Comparison of ENCODE assay signal across 14 cellular contexts in genomic region chr1:99589186-99589636, GRCh38. TPM values are rescaled to one million over a fixed set of nuclear protein-coding genes. Genes with fewer than 3 reads are reported as not detected.
A peak's percentile ranks its signal among the peaks of the same experiment; 100 is the strongest.
DNase-seq lines count a peak whose midpoint lies in the region; ATAC-seq and TF ChIP-seq lines count a peak whose summit lies in the region.
"Had no signal": no experiment of that assay in that cellular context is flagged by ENCODE, and none has a peak within 500 bp of the region (broad histone marks: within the 10 kb centered on the region; RNA-seq: fewer than 3 reads in every experiment).

No MANE protein-coding gene starts in this region.

- H2BK20ac ChIP-seq in IMR-90 (ENCODE audit: low read depth, low read length): peak overlapping the region; percentile 72

- no peak for ATAC-seq in IMR-90 (ENCODE audit: low read depth)
- ATAC-seq in WTC11: peak; percentile 36
- peak; percentile 98 for ATAC-seq in left colon
- ATAC-seq in sciatic nerve: peak; percentile 48

- peak overlapping the region; percentile 77 for H2BK120ac ChIP-seq in IMR-90 (ENCODE audit: low read depth, low read length)

- no peaks in the 10 kb centered on the region for H3K9me3 Mint-ChIP-seq in WTC11
- no peaks in the 10 kb centered on the region for H3K9me3 Mint-ChIP-seq in activated CD4-positive, alpha-beta T cell treated with anti-CD3 and anti-CD28 coated beads, Interleukin-2, amount 10 ng/mL, durations not matched to agents 24 days and 14 days

- DNase-seq in IMR-90 (no peak), WTC11 (ENCODE audit: low spot score) (no peak), left colon (peak; percentile 12 to 36), sciatic nerve (ENCODE audit: low spot score) (no peak), COLO668 (lab: John Stamatoyannopoulos, UW; ENCODE audit: unreplicated experiment) (no peak), spleen (no peak)
- DNase-seq in activated CD4-positive, alpha-beta T cell treated with anti-CD3 and anti-CD28 coated beads, Interleukin-2, amount 10 ng/mL, durations not matched to agents 24 days and 14 days: no peak
- DNase-seq: BE2C; CD4-positive, alpha-beta memory T cell; NCI-H1417; NCI-H1930; NCI-H2171 treated with DMSO at 0.1 percent for 48 hours; SHP77 treated with DMSO at 0.1 percent for 48 hours had no signal

- H3K36me3 Mint-ChIP-seq in WTC11: no peaks in the 10 kb centered on the region
- no peaks in the 10 kb centered on the region for H3K36me3 Mint-ChIP-seq in activated CD4-positive, alpha-beta T cell treated with anti-CD3 and anti-CD28 coated beads, Interleukin-2, amount 10 ng/mL, durations not matched to agents 24 days and 14 days (ENCODE audit: low read depth)
- H3K36me3 Mint-ChIP-seq: CD4-positive, alpha-beta memory T cell had no signal

- no peak overlapping the region for H3K9ac ChIP-seq in IMR-90 (ENCODE audit: low read depth, low read length)

- no peak overlapping the region; the same call in 1 of the 2 replicates for H4K5ac ChIP-seq in IMR-90 (ENCODE audit: low read depth, low read length)

- no peaks in the 10 kb centered on the region for H3K27me3 ChIP-seq in IMR-90 (ENCODE audit: control insufficient read depth, insufficient read depth, low read length)
- H3K27me3 ChIP-seq in spleen (replicated peaks in 1 of 7): no peaks in the 10 kb centered on the region
- H3K27me3 ChIP-seq: BE2C had no signal

- TF ChIP-seq CTCF in IMR-90 (conservative IDR thresholded peaks at IDR 0.05; ENCODE audit: low read depth, low read length) (no peak), WTC11 (IDR thresholded peaks at IDR 0.05) (no peak), spleen (IDR thresholded peaks at IDR 0.05 in 8 of 11, conservative IDR thresholded peaks at IDR 0.05 in 3 of 11) (no peak)

- no peaks in the 10 kb centered on the region for H4K20me1 ChIP-seq in IMR-90 (ENCODE audit: insufficient read depth, low read length)

- H3K4me2 ChIP-seq in IMR-90 (ENCODE audit: low read depth, low read length): no peak overlapping the region

- H2AK5ac ChIP-seq in IMR-90 (ENCODE audit: low read depth, low read length): peak overlapping the region; percentile 79

- no peak overlapping the region for H3K27ac Mint-ChIP-seq in WTC11
- H3K27ac Mint-ChIP-seq in activated CD4-positive, alpha-beta T cell treated with anti-CD3 and anti-CD28 coated beads, Interleukin-2, amount 10 ng/mL, durations not matched to agents 24 days and 14 days: no peak overlapping the region
- H3K27ac Mint-ChIP-seq: CD4-positive, alpha-beta memory T cell had no signal

- no peak overlapping the region for H3K4me3 Mint-ChIP-seq in WTC11
- no peak overlapping the region for H3K4me3 Mint-ChIP-seq in activated CD4-positive, alpha-beta T cell treated with anti-CD3 and anti-CD28 coated beads, Interleukin-2, amount 10 ng/mL, durations not matched to agents 24 days and 14 days
- H3K4me3 Mint-ChIP-seq: CD4-positive, alpha-beta memory T cell had no signal

- dilution Hi-C loops in IMR-90 (cut with HindIII; ENCODE audit: low sequenced_read_pairs, unreplicated experiment): no loop called here

- H4K8ac ChIP-seq in IMR-90 (ENCODE audit: low read depth in 2 of 2, low read length in 2 of 2): peak overlapping the region in 1 of 2 experiments; percentile 80; a peak in 2 of 4 replicates

- POLR2A ChIA-PET in IMR-90 (lab: Charles Lee; ENCODE audit: unreplicated experiment): no interaction called here
- POLR2A ChIA-PET in WTC11 (lab: Charles Lee): no interaction called here

- H3K79me1 ChIP-seq in IMR-90 (ENCODE audit: low read depth in 1 of 2, low read length in 2 of 2): no peaks in the 10 kb centered on the region

- H3K4me1 Mint-ChIP-seq in WTC11: peaks cover 5% of the 10 kb centered on the region
- H3K4me1 Mint-ChIP-seq in activated CD4-positive, alpha-beta T cell treated with anti-CD3 and anti-CD28 coated beads, Interleukin-2, amount 10 ng/mL, durations not matched to agents 24 days and 14 days: no peaks in the 10 kb centered on the region
- H3K4me1 Mint-ChIP-seq: CD4-positive, alpha-beta memory T cell had no signal

- H2BK15ac ChIP-seq in IMR-90 (ENCODE audit: low read depth, low read length): peak overlapping the region; percentile 71

- no peak overlapping the region for H3K4me3 ChIP-seq in IMR-90 (ENCODE audit: insufficient read depth, low read depth, low read length)
- no peak overlapping the region for H3K4me3 ChIP-seq in spleen

- H3K36me3 ChIP-seq in IMR-90 (ENCODE audit: control insufficient read depth, insufficient read depth, low read length) (no peaks in the 10 kb centered on the region), spleen (no peaks in the 10 kb centered on the region)
- H3K36me3 ChIP-seq: BE2C had no signal

- H3K27ac ChIP-seq in IMR-90 (ENCODE audit: insufficient read depth, low read length) (no peak overlapping the region), spleen (no peak overlapping the region)
- H3K27ac ChIP-seq: HL-60 had no signal

- no peak for TF ChIP-seq RAD21 in IMR-90 (IDR thresholded peaks at IDR 0.05; ENCODE audit: low read length)

- H3K18ac ChIP-seq in IMR-90 (ENCODE audit: low read depth, low read length): peak overlapping the region; percentile 13; the same call in 1 of the 2 replicates

- peak overlapping the region; percentile 5; the same call in 1 of the 2 replicates for H3K23ac ChIP-seq in IMR-90 (ENCODE audit: low read depth, low read length)

- CTCF ChIA-PET in IMR-90 (lab: Yijun Ruan, JAX): interaction anchor here (1.0 kb wide), 1 partner anchor 97 kb away, joined by 3 read pairs; no protein-coding TSS in a partner anchor
- CTCF ChIA-PET in WTC11 (lab: Charles Lee): no interaction called here

- in situ Hi-C loops in IMR-90 (cut with MboI; ENCODE audit: low sequenced_read_pairs): no loop called here

- peaks cover 5% of the 10 kb centered on the region; the same call in 1 of the 2 replicates for H3K9me1 ChIP-seq in IMR-90 (ENCODE audit: insufficient read depth, low read length)

- peak overlapping the region; percentile 83 for H3K4ac ChIP-seq in IMR-90 (ENCODE audit: low read depth, low read length)

- WGBS in IMR-90 (ENCODE audit: extremely low coverage in 2 of 2, insufficient read length in 1 of 2), 2 experiments: 83% methylated on average over 1 of the region's 4 CpGs; no CpG with 5 or more reads in 1 of the 2 experiments
- WGBS in spleen, 5 donors: 48 to 84% (median 73%) methylated on average over 4 of the region's 4 CpGs

- H3K27me3 Mint-ChIP-seq in WTC11 (ENCODE audit: low read depth): no peaks in the 10 kb centered on the region
- peaks cover 3% of the 10 kb centered on the region for H3K27me3 Mint-ChIP-seq in activated CD4-positive, alpha-beta T cell treated with anti-CD3 and anti-CD28 coated beads, Interleukin-2, amount 10 ng/mL, durations not matched to agents 24 days and 14 days

- no TSS peak for BruUV-seq in IMR-90 (replicated peaks; lab: Mats Ljungman, UMichigan)

- intact Hi-C loops in IMR-90 (cut with micrococcal nuclease) (no loop called here), left colon (cut with DNase I, micrococcal nuclease) (no loop called here), sciatic nerve (cut with DNase I) (no loop called here), spleen (cut with DNase I; ENCODE audit: low total_unique reads) (no loop called here)
- intact Hi-C loops in activated CD4-positive, alpha-beta T cell treated with anti-CD3 and anti-CD28 coated beads, Interleukin-2, amount 10 ng/mL, durations not matched to agents 24 days and 14 days (cut with micrococcal nuclease): no loop called here

- H4K91ac ChIP-seq in IMR-90 (ENCODE audit: insufficient read depth, low read depth, low read length): peak overlapping the region; percentile 70

- peak overlapping the region; percentile 57 for H3K14ac ChIP-seq in IMR-90 (replicated peaks; ENCODE audit: low read depth, low read length)

- H2BK5ac ChIP-seq in IMR-90 (ENCODE audit: low read depth, low read length, poor library complexity, severe bottlenecking): peak overlapping the region; percentile 40

- H3K9me3 ChIP-seq in IMR-90 (ENCODE audit: control insufficient read depth, insufficient read depth, low read length) (no peaks in the 10 kb centered on the region), spleen (no peaks in the 10 kb centered on the region)
- H3K9me3 ChIP-seq: BE2C had no signal

- no peak overlapping the region for H2AK9ac ChIP-seq in IMR-90 (replicated peaks; ENCODE audit: low read depth, low read length, poor library complexity)

- peak overlapping the region; percentile 48 for H2AFZ ChIP-seq in IMR-90 (replicated peaks; ENCODE audit: low read length, poor library complexity)

- TF ChIP-seq POLR2A in IMR-90 (IDR thresholded peaks at IDR 0.05; ENCODE audit: low read depth, low read length) (no peak), spleen (IDR thresholded peaks at IDR 0.05) (no peak)

- H3K4me1 ChIP-seq in IMR-90 (ENCODE audit: control insufficient read depth, insufficient read depth, low read length): peaks cover 8% of the 10 kb centered on the region
- H3K4me1 ChIP-seq in spleen: no peaks in the 10 kb centered on the region

- no peak overlapping the region for H3K56ac ChIP-seq in IMR-90 (ENCODE audit: extremely low read depth, insufficient read depth, low read length)

TF ChIP-seq in IMR-90, 13 proteins besides CTCF, POLR2A, EP300 and RAD21 (continues in another document):
- TF ChIP-seq FOS (IDR thresholded peaks at IDR 0.05; ENCODE audit: low read depth, low read length) (no peak), NFE2L2 (IDR thresholded peaks at IDR 0.05; ENCODE audit: low read depth, low read length) (no peak), RCOR1 (IDR thresholded peaks at IDR 0.05; ENCODE audit: insufficient replicate concordance, low read length) (no peak), RFX5 (IDR thresholded peaks at IDR 0.05; ENCODE audit: low read depth, low read length) (no peak), BHLHE40 (IDR thresholded peaks at IDR 0.05; ENCODE audit: low read depth, low read length) (no peak), SMC3 (IDR thresholded peaks at IDR 0.05; ENCODE audit: low read depth, low read length) (no peak)

TF ChIP-seq in WTC11, 78 proteins besides CTCF, POLR2A, EP300 and RAD21 (continues in another document):
- TF ChIP-seq GABPB1 (CRISPR knock-in tag; IDR thresholded peaks at IDR 0.05): 0 out of 2 replicates have a peak, but pooled peaks have one; percentile 27

RNA-seq across cellular contexts. Expression of gene PALMD, which starts 56.7 kb away (rescaled TPM):
- total RNA-seq in IMR-90 (2012; rRNA removed) (0.72 and 1.1 TPM in 2 replicates), WTC11 (2021) (0.07 to 0.09 TPM in 2 of 3 replicates, not detected in the other), left colon (1 to 10 TPM; 1.5 to 2.7 TPM), sciatic nerve (119 TPM), spleen (10 to 100 TPM in 3 of 7 donors, 1 to 10 TPM in 4; 2.9 to 16.8 (median 7.9) TPM)
- polyA plus RNA-seq in IMR-90 (2012; rRNA removed) (0.34 and 0.51 TPM in 2 replicates), spleen (10 to 100 TPM in 1 of 3 donors, 1 to 10 TPM in 2; 4.6 to 12.7 (median 5.4) TPM)
- polyA plus RNA-seq in IMR-90 (2012; cell fraction: cytosol; rRNA removed): 0.08 and 0.11 TPM in 2 replicates
- polyA plus RNA-seq in IMR-90 (2012; cell fraction: nucleus; rRNA removed; ENCODE audit: low replicate concordance): 0.14 and 1.2 TPM in 2 replicates
- total RNA-seq in activated CD4-positive, alpha-beta T cell treated with anti-CD3 and anti-CD28 coated beads, Interleukin-2, amount 10 ng/mL, durations not matched to agents 24 days and 14 days: not detected in 2 replicates
- total RNA-seq: CD4-positive, alpha-beta memory T cell had no signal
- polyA plus RNA-seq: CD4-positive, alpha-beta memory T cell had no signal

Comparison
In these comparisons a context has a peak if more than half of its experiments do, and no peak if none do; other contexts are left out.
1. DNase-seq: peak in left colon (2 of 2); none in IMR-90 (single experiment), WTC11 (single experiment), sciatic nerve (single experiment), COLO668 (single experiment), spleen (single experiment) and activated CD4-positive, alpha-beta T cell treated with anti-CD3 and anti-CD28 coated beads, Interleukin-2, amount 10 ng/mL, durations not matched to agents 24 days and 14 days (single experiment).